ENCODE assay signal across 8 cellular contexts in the genomic region with DNA sequence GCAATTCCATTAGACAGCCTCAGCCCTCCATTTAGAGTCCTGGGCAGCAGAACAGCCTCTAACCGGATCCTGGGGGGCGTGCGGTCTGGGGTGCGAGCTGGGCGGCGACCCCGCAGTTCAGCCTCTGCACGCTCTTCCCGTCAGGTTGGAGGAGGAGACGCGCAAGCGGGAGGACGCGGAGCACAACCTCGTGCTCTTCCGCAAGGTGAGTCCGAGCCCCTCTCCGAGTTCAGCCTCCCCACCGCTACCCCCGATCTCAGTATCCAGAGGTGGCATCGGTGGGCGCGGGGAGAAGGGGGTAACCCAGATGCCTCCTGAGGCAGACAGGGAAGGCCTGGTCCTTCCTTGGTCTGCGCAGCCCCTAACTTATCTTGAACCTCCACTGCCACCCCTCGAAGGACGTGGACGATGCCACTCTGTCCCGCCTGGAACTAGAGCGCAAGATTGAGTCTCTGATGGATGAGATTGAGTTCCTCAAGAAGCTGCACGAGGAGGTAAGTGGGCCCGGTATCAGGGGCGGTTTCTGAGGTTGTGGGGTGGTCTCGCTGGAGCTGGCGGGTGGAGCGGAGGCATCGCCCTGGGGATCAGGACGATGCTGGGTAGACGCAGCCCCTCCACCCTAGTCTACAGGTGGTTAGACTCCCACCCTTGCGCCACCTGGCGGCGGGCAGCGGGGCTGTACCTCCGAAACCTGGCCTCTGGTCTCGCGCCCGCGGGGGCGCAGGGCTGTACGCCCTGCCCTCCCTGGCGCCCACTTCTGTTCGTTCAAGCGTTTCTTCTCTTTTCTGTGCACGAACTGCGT. TPM values are rescaled to one million over a fixed set of nuclear protein-coding genes. Genes with fewer than 3 reads are reported as not detected.
DNase-seq lines count a peak whose midpoint lies in the region; TF ChIP-seq lines count a peak whose summit lies in the region.

No MANE protein-coding gene starts in this region.

- peaks cover 41% of the 10 kb centered on the region for H3K4me1 ChIP-seq in left ventricle myocardium inferior

- peaks cover 76% of the 10 kb centered on the region for H3K27me3 ChIP-seq in left ventricle myocardium inferior (ENCODE audit: low read depth)

- peak; percentile 71 for TF ChIP-seq CTCF in left ventricle myocardium inferior (IDR thresholded peaks at IDR 0.05; ENCODE audit: borderline replicate concordance)

- H3K4me3 ChIP-seq in left ventricle myocardium inferior: peak overlapping the region; percentile 47

- no peak overlapping the region for H3K27ac ChIP-seq in left ventricle myocardium inferior (replicated peaks)

- DNase-seq in NCI-H82 (lab: John Stamatoyannopoulos, UW) (peak; percentile 81), NCI-H82 treated with DMSO at 0.1 percent for 48 hours (lab: John Stamatoyannopoulos, UW; ENCODE audit: unreplicated experiment) (no peak), left ventricle myocardium inferior (no peak), NCI-H2227 (lab: John Stamatoyannopoulos, UW; ENCODE audit: unreplicated experiment) (no peak), EL (no peak)
- peak; percentile 69 for DNase-seq in activated naive CD4-positive, alpha-beta T cell treated with Interleukin-2 at 50 U/mL for 16 hours
- DNase-seq in stimulated activated CD4-positive, alpha-beta T cell treated with anti-CD3 and anti-CD28 coated beads, Interleukin-1b, Interleukin-23, amount 100 ng/mL, for 4 hours (ENCODE audit: low read depth in 2 of 2): peak; percentile 53 to 61

- no peaks in the 10 kb centered on the region for H3K9me3 ChIP-seq in left ventricle myocardium inferior (replicated peaks)

- no peaks in the 10 kb centered on the region for H3K36me3 ChIP-seq in left ventricle myocardium inferior

- intact Hi-C loops in left ventricle myocardium inferior (cut with micrococcal nuclease): no loop called here

TF ChIP-seq in PFSK-1, 5 proteins besides CTCF, POLR2A, EP300 and RAD21:
- TF ChIP-seq TAF1 (IDR thresholded peaks at IDR 0.05; ENCODE audit: borderline replicate concordance, insufficient read depth, low read length) (no peak), FOXP2 (optimal IDR thresholded peaks at IDR 0.05; ENCODE audit: borderline replicate concordance, extremely low read depth, extremely low read length, insufficient read depth) (peak; percentile 19)

RNA-seq across cellular contexts. Expression of gene PRPH, which starts 1.3 kb away (rescaled TPM):
- polyA plus RNA-seq in PFSK-1 (2012; ENCODE audit: insufficient read length, low read depth): 11.0 TPM
- not detected for total RNA-seq in left ventricle myocardium inferior

RNA-seq across cellular contexts. Expression of gene TROAP, which starts 26.8 kb away (rescaled TPM):
- 27.6 TPM for polyA plus RNA-seq in PFSK-1 (2012; ENCODE audit: insufficient read length, low read depth)
- total RNA-seq in left ventricle myocardium inferior: 0.66 TPM

RNA-seq across cellular contexts. Expression of gene TUBA1C, which starts 31.4 kb away (rescaled TPM):
- polyA plus RNA-seq in PFSK-1 (2012; ENCODE audit: insufficient read length, low read depth): 289 TPM
- 35.0 TPM for total RNA-seq in left ventricle myocardium inferior

RNA-seq across cellular contexts. Expression of gene C1QL4, which starts 40.8 kb away (rescaled TPM):
- polyA plus RNA-seq in PFSK-1 (2012; ENCODE audit: insufficient read length, low read depth): 14.1 TPM
- total RNA-seq in left ventricle myocardium inferior: not detected

RNA-seq across cellular contexts. Expression of gene DNAJC22, which starts 50.5 kb away (rescaled TPM):
- polyA plus RNA-seq in PFSK-1 (2012; ENCODE audit: insufficient read length, low read depth): 0.21 TPM
- 0.08 TPM for total RNA-seq in left ventricle myocardium inferior

Comparison
In these comparisons a context has a peak if more than half of its experiments do, and no peak if none do; other contexts are left out.
1. DNase-seq: peak in NCI-H82 (single experiment), activated naive CD4-positive, alpha-beta T cell treated with Interleukin-2 at 50 U/mL for 16 hours (single experiment) and stimulated activated CD4-positive, alpha-beta T cell treated with anti-CD3 and anti-CD28 coated beads, Interleukin-1b, Interleukin-23, amount 100 ng/mL, for 4 hours (2 of 2); none in NCI-H82 treated with DMSO at 0.1 percent for 48 hours (single experiment), left ventricle myocardium inferior (single experiment), NCI-H2227 (single experiment) and EL (single experiment).